In the genomic region with DNA sequence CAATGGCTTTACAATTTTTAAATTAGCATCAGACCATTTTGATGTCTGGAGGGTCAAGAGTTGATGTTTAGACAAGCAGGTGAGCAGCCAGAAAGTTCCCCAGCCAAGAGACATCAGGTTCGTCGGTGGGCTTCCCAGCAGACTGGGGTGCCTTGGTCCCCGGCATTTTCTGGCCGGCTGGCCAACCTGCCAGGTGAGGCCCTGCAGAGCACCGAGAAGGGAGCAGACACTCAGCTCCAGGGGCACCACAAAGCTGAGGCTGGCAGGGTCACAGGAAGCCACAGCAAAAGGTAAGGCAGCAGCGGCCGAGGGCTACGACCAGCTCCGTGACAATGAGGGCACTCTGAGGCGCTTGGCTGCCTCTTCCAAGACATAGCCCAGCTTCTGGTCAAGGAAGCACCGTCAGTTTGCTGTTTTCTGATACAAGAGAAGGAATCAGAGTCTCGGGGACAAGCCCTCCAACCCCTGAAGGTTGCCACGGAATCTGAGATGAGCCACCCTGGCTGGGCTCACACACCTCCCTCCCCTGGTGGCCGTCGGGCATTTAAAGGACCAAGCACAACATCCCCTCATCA, we compare ENCODE assay signal across 21 cellular contexts.
"Had no signal": no experiment of that assay in that cellular context is flagged by ENCODE, and none has a peak within 500 bp of the region (broad histone marks: within the 10 kb centered on the region; RNA-seq: fewer than 3 reads in every experiment).

No MANE protein-coding gene starts in this region.

- DNase-seq: Kasumi-1; MM.1S; NCI-H1092 treated with DMSO at 0.1 percent for 48 hours; NCI-H1436; NCI-H187; NCI-H2029; NCI-H2081 treated with DMSO at 0.1 percent for 48 hours; NCI-H2171; NCI-H226; NCI-H446; NCI-H510A; NCI-H524 treated with DMSO at 0.1 percent for 48 hours; NCI-H82; NK-92 treated with Interleukin-12 subunit alpha and Interleukin-12 subunit beta, amount 100 ng/mL, for 24 hours; PC-3; SHP77 treated with DMSO at 0.1 percent for 48 hours; SJCRH30 had no signal

- FAIRE-seq: HTR-8/SVneo, K562 had no signal

- ATAC-seq: K562, Panc1, PC-3, SK-N-SH treated with all-trans-retinoic acid at 6 μM for 48 hours had no signal
